In genomic region chr14:69694730-69695663, GRCh38 we compare ENCODE assay signal across 1 cellular context.
TF ChIP-seq lines count a peak whose summit lies in the region.

No MANE protein-coding gene starts in this region.

TF ChIP-seq in GM23338, 12 proteins besides CTCF, POLR2A, EP300 and RAD21 (continued from another document):
- TF ChIP-seq REST (IDR thresholded peaks at IDR 0.05; ENCODE audit: unreplicated experiment) (no peak), ZNF331 (CRISPR knock-in tag; IDR thresholded peaks at IDR 0.05; ENCODE audit: low read depth) (no peak), JUNB (IDR thresholded peaks at IDR 0.05; ENCODE audit: unreplicated experiment) (no peak), ZNF114 (CRISPR knock-in tag; IDR thresholded peaks at IDR 0.05) (no peak), EZH2phosphoT487 (IDR thresholded peaks at IDR 0.05; ENCODE audit: unreplicated experiment) (no peak), ETS1 (IDR thresholded peaks at IDR 0.05) (no peak)
